ENCODE assay signal across 27 cellular contexts in the genomic region with DNA sequence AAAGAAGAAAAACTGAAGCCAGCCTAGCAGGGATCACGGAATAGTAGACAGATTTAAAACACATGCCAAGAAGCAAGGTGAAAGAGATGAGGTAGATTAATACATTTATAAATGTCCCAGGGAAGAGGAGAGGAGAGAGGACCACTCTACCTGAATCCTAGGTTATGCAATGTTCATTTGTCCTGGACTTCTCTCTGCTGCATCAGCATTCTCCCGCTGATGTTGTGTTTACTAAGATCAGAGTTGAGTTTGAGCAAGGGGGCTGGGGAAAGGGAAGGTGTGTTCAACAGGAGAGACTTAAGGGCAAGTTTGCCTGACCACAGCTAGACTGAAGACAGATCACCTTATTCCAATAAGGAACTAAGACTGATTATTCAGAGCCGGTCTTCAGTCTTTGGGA. TPM values are rescaled to one million over a fixed set of nuclear protein-coding genes. Genes with fewer than 3 reads are reported as not detected.
DNase-seq lines count a peak whose midpoint lies in the region; ATAC-seq and TF ChIP-seq lines count a peak whose summit lies in the region.
"Had no signal": no experiment of that assay in that cellular context is flagged by ENCODE, and none has a peak within 500 bp of the region (broad histone marks: within the 10 kb centered on the region; RNA-seq: fewer than 3 reads in every experiment).

No MANE protein-coding gene starts in this region.

- TF ChIP-seq CTCF in hepatocyte (IDR thresholded peaks at IDR 0.05; ENCODE audit: poor library complexity) (no peak), parathyroid adenoma (IDR thresholded peaks at IDR 0.05) (no peak), endothelial cell (IDR thresholded peaks at IDR 0.05; ENCODE audit: unreplicated experiment) (no peak)

- H3K4me3 Mint-ChIP-seq in activated CD4-positive, alpha-beta memory T cell treated with anti-CD3 and anti-CD28 coated beads, Interleukin-2, amount 10 ng/mL, durations not matched to agents 7 days and 5 days = peak overlapping the region; percentile 37
- H3K4me3 Mint-ChIP-seq in activated CD4-positive, alpha-beta memory T cell treated with anti-CD3 and anti-CD28 coated beads for 36 hours = no peak overlapping the region
- H3K4me3 Mint-ChIP-seq in T-helper 17 cell = peak overlapping the region; percentile 12
- H3K4me3 Mint-ChIP-seq in endothelial cell (ENCODE audit: unreplicated experiment) = no peak overlapping the region

- H3K36me3 ChIP-seq in hepatocyte (replicated peaks; ENCODE audit: insufficient read depth, low read depth) (no peaks in the 10 kb centered on the region), parathyroid adenoma (ENCODE audit: control insufficient read depth, insufficient read depth, low read length) (no peaks in the 10 kb centered on the region)
- H3K36me3 ChIP-seq: brain microvascular endothelial cell, Peyer's patch, tibial nerve had no signal

- H3K27ac ChIP-seq in hepatocyte (peak overlapping the region; percentile 23), parathyroid adenoma (no peak overlapping the region)
- H3K27ac ChIP-seq: brain microvascular endothelial cell, KMS-11, Peyer's patch, SJCRH30, tibial nerve had no signal

- 79% methylated on average over 3 of the region's 3 CpGs for WGBS in hepatocyte (ENCODE audit: low lambda C conversion rate, missing lambda C conversion rate)

- no peak for DNase-seq in activated CD4-positive, alpha-beta memory T cell treated with anti-CD3 and anti-CD28 coated beads, Interleukin-2, amount 10 ng/mL, durations not matched to agents 7 days and 5 days
- DNase-seq in activated CD4-positive, alpha-beta memory T cell treated with anti-CD3 and anti-CD28 coated beads for 36 hours = no peak
- no peak for DNase-seq in T-helper 17 cell
- peak; percentile 35 for DNase-seq in hepatocyte (ENCODE audit: low spot score)
- no peak for DNase-seq in NCI-H1694 treated with DMSO at 0.1 percent for 48 hours (lab: John Stamatoyannopoulos, UW)
- no peak for DNase-seq in endothelial cell (ENCODE audit: low spot score)
- no peak for DNase-seq in NCI-H510A (lab: John Stamatoyannopoulos, UW)
- DNase-seq: 8988T; activated CD4-positive, alpha-beta T cell treated with anti-CD3 and anti-CD28 coated beads for 4 hours; activated CD8-positive, alpha-beta memory T cell treated with anti-CD3 and anti-CD28 coated beads, Interleukin-2, amount 50 U/mL, for 48 hours; activated effector memory CD4-positive, alpha-beta T cell treated with Interleukin-2 at 50 U/mL for 16 hours; brain microvascular endothelial cell; DMS79; effector CD8-positive, alpha-beta T cell; foreskin melanocyte; mesendoderm; MV-4-11; naive B cell; NCI-H146; NCI-H524; Peyer's patch; SJCRH30; T-helper 1 cell had no signal

- H3K9me3 Mint-ChIP-seq in activated CD4-positive, alpha-beta memory T cell treated with anti-CD3 and anti-CD28 coated beads, Interleukin-2, amount 10 ng/mL, durations not matched to agents 7 days and 5 days = no peaks in the 10 kb centered on the region
- peaks cover under 1% of the 10 kb centered on the region for H3K9me3 Mint-ChIP-seq in activated CD4-positive, alpha-beta memory T cell treated with anti-CD3 and anti-CD28 coated beads for 36 hours
- no peaks in the 10 kb centered on the region for H3K9me3 Mint-ChIP-seq in endothelial cell (ENCODE audit: unreplicated experiment)
- H3K9me3 Mint-ChIP-seq: naive B cell had no signal

- H3K79me2 ChIP-seq in hepatocyte (peaks cover 30% of the 10 kb centered on the region), parathyroid adenoma (peaks cover 17% of the 10 kb centered on the region)

- peaks cover 27% of the 10 kb centered on the region for H3K4me1 Mint-ChIP-seq in activated CD4-positive, alpha-beta memory T cell treated with anti-CD3 and anti-CD28 coated beads, Interleukin-2, amount 10 ng/mL, durations not matched to agents 7 days and 5 days
- peaks cover 27% of the 10 kb centered on the region for H3K4me1 Mint-ChIP-seq in activated CD4-positive, alpha-beta memory T cell treated with anti-CD3 and anti-CD28 coated beads for 36 hours (ENCODE audit: low read depth)
- peaks cover 26% of the 10 kb centered on the region for H3K4me1 Mint-ChIP-seq in T-helper 17 cell
- peaks cover 21% of the 10 kb centered on the region for H3K4me1 Mint-ChIP-seq in endothelial cell (ENCODE audit: unreplicated experiment)

- POLR2A ChIA-PET in activated CD4-positive, alpha-beta memory T cell treated with anti-CD3 and anti-CD28 coated beads, Interleukin-2, amount 10 ng/mL, durations not matched to agents 7 days and 5 days (lab: Charles Lee) = interaction anchor here (1.0 to 2.6 kb wide), 4 partner anchors 12 to 33 kb away, joined by 3 to 13 read pairs (median 4); no protein-coding TSS in a partner anchor
- POLR2A ChIA-PET in activated CD4-positive, alpha-beta memory T cell treated with anti-CD3 and anti-CD28 coated beads for 36 hours (lab: Charles Lee) = interaction anchor here (1.0 kb wide), 1 partner anchor 30 kb away, joined by 3 read pairs; no protein-coding TSS in a partner anchor

- no peaks in the 10 kb centered on the region for H3K9me2 ChIP-seq in hepatocyte (replicated peaks; ENCODE audit: insufficient read depth)

- peaks cover 5% of the 10 kb centered on the region for H3K27me3 Mint-ChIP-seq in activated CD4-positive, alpha-beta memory T cell treated with anti-CD3 and anti-CD28 coated beads, Interleukin-2, amount 10 ng/mL, durations not matched to agents 7 days and 5 days
- no peaks in the 10 kb centered on the region for H3K27me3 Mint-ChIP-seq in activated CD4-positive, alpha-beta memory T cell treated with anti-CD3 and anti-CD28 coated beads for 36 hours
- no peaks in the 10 kb centered on the region for H3K27me3 Mint-ChIP-seq in T-helper 17 cell
- peaks cover 3% of the 10 kb centered on the region for H3K27me3 Mint-ChIP-seq in endothelial cell (ENCODE audit: unreplicated experiment)
- H3K27me3 Mint-ChIP-seq: naive B cell had no signal

- H3K27me3 ChIP-seq in hepatocyte (no peaks in the 10 kb centered on the region), parathyroid adenoma (ENCODE audit: control insufficient read depth, insufficient read depth, low read length) (no peaks in the 10 kb centered on the region)
- H3K27me3 ChIP-seq: brain microvascular endothelial cell, Peyer's patch, SJCRH30, tibial nerve had no signal

- no peak for ATAC-seq in T-helper 17 cell
- ATAC-seq: esophagus mucosa had no signal

- no peak overlapping the region for H2AFZ ChIP-seq in hepatocyte
- peak overlapping the region; percentile 61 for H2AFZ ChIP-seq in parathyroid adenoma

- H3K27ac Mint-ChIP-seq in activated CD4-positive, alpha-beta memory T cell treated with anti-CD3 and anti-CD28 coated beads, Interleukin-2, amount 10 ng/mL, durations not matched to agents 7 days and 5 days = no peak overlapping the region
- H3K27ac Mint-ChIP-seq in activated CD4-positive, alpha-beta memory T cell treated with anti-CD3 and anti-CD28 coated beads for 36 hours = no peak overlapping the region
- H3K27ac Mint-ChIP-seq in T-helper 17 cell (no peak overlapping the region), endothelial cell (ENCODE audit: unreplicated experiment) (no peak overlapping the region)

- H3K9me3 ChIP-seq in T-helper 17 cell (ENCODE audit: control insufficient read depth, low read length, poor library complexity, severe bottlenecking) = no peaks in the 10 kb centered on the region
- H3K9me3 ChIP-seq in hepatocyte (ENCODE audit: low read depth) = no peaks in the 10 kb centered on the region
- no peaks in the 10 kb centered on the region for H3K9me3 ChIP-seq in parathyroid adenoma (ENCODE audit: control insufficient read depth, low read length)
- H3K9me3 ChIP-seq: Peyer's patch, SJCRH30, tibial nerve had no signal

- H3K36me3 Mint-ChIP-seq in activated CD4-positive, alpha-beta memory T cell treated with anti-CD3 and anti-CD28 coated beads, Interleukin-2, amount 10 ng/mL, durations not matched to agents 7 days and 5 days (ENCODE audit: low read depth) = peaks cover 5% of the 10 kb centered on the region
- peaks cover under 1% of the 10 kb centered on the region for H3K36me3 Mint-ChIP-seq in activated CD4-positive, alpha-beta memory T cell treated with anti-CD3 and anti-CD28 coated beads for 36 hours
- H3K36me3 Mint-ChIP-seq in T-helper 17 cell (ENCODE audit: low read depth) (no peaks in the 10 kb centered on the region), endothelial cell (ENCODE audit: low read depth, unreplicated experiment) (no peaks in the 10 kb centered on the region)
- H3K36me3 Mint-ChIP-seq: naive B cell had no signal

- peaks cover 20% of the 10 kb centered on the region for H3K4me1 ChIP-seq in hepatocyte (ENCODE audit: insufficient read depth)
- H3K4me1 ChIP-seq in parathyroid adenoma = peaks cover 11% of the 10 kb centered on the region

- H3K4me3 ChIP-seq in hepatocyte (no peak overlapping the region), parathyroid adenoma (ENCODE audit: low read depth, low read length) (no peak overlapping the region)

- H4K20me1 ChIP-seq in hepatocyte (ENCODE audit: insufficient read depth, poor library complexity, severe bottlenecking) = peaks cover 30% of the 10 kb centered on the region

- CTCF ChIA-PET in activated CD4-positive, alpha-beta memory T cell treated with anti-CD3 and anti-CD28 coated beads, Interleukin-2, amount 10 ng/mL, durations not matched to agents 7 days and 5 days (lab: Charles Lee) = interaction anchor here (0.8 to 1.2 kb wide), 3 partner anchors 45 to 164 kb away, joined by 3 to 4 read pairs (median 3); partner anchors contain the start of gene FAM162A
- CTCF ChIA-PET in activated CD4-positive, alpha-beta memory T cell treated with anti-CD3 and anti-CD28 coated beads for 36 hours (lab: Charles Lee) = interaction anchor here (0.9 kb wide), 1 partner anchor 163 kb away, joined by 3 read pairs; no protein-coding TSS in a partner anchor

- intact Hi-C loops in activated CD4-positive, alpha-beta memory T cell treated with anti-CD3 and anti-CD28 coated beads for 36 hours (cut with micrococcal nuclease) = loop anchor here (1.0 to 2.0 kb wide), 2 partner anchors 16 to 49 kb away; partner anchors contain the start of genes DTX3L and PARP9

- H3K4me2 ChIP-seq in hepatocyte (no peak overlapping the region), parathyroid adenoma (ENCODE audit: low read length) (no peak overlapping the region)

- no peak overlapping the region for H3K9ac ChIP-seq in parathyroid adenoma
- H3K9ac ChIP-seq: KMS-11 had no signal

RNA-seq across cellular contexts. Expression of gene KPNA1, which starts 1.1 kb away (rescaled TPM):
- 10 to 100 TPM; 41.8 to 45.8 TPM for total RNA-seq in activated CD4-positive, alpha-beta memory T cell treated with anti-CD3 and anti-CD28 coated beads, Interleukin-2, amount 10 ng/mL, durations not matched to agents 7 days and 5 days
- total RNA-seq in activated CD4-positive, alpha-beta memory T cell treated with anti-CD3 and anti-CD28 coated beads for 36 hours = 10 to 100 TPM; 43.4 to 46.0 TPM
- 10 to 100 TPM; 50.5 to 55.6 TPM for total RNA-seq in T-helper 17 cell
- 38.3 and 44.0 TPM in 2 replicates for total RNA-seq in hepatocyte
- polyA plus RNA-seq in hepatocyte = 38.9 and 42.5 TPM in 2 replicates
- 87.2 TPM for total RNA-seq in endothelial cell (ENCODE audit: unreplicated experiment)

RNA-seq across cellular contexts. Expression of gene PARP9, which starts 48.2 kb away (rescaled TPM):
- 100 to 1,000 TPM; 151 to 157 TPM for total RNA-seq in activated CD4-positive, alpha-beta memory T cell treated with anti-CD3 and anti-CD28 coated beads, Interleukin-2, amount 10 ng/mL, durations not matched to agents 7 days and 5 days
- 10 to 100 TPM; 38.1 to 38.4 TPM for total RNA-seq in activated CD4-positive, alpha-beta memory T cell treated with anti-CD3 and anti-CD28 coated beads for 36 hours
- 10 to 100 TPM; 19.6 to 20.2 TPM for total RNA-seq in T-helper 17 cell
- total RNA-seq in hepatocyte = 24.7 and 29.8 TPM in 2 replicates
- 15.0 and 17.5 TPM in 2 replicates for polyA plus RNA-seq in hepatocyte
- total RNA-seq in endothelial cell (ENCODE audit: unreplicated experiment) = 2.7 TPM

RNA-seq across cellular contexts. Expression of gene DTX3L, which starts 48.3 kb away (rescaled TPM):
- total RNA-seq in activated CD4-positive, alpha-beta memory T cell treated with anti-CD3 and anti-CD28 coated beads, Interleukin-2, amount 10 ng/mL, durations not matched to agents 7 days and 5 days = 100 to 1,000 TPM; 135 to 144 TPM
- total RNA-seq in activated CD4-positive, alpha-beta memory T cell treated with anti-CD3 and anti-CD28 coated beads for 36 hours = 10 to 100 TPM; 39.6 to 40.8 TPM
- total RNA-seq in T-helper 17 cell (10 to 100 TPM; 31.3 to 34.0 TPM), hepatocyte (27.2 and 27.7 TPM in 2 replicates), endothelial cell (ENCODE audit: unreplicated experiment) (6.0 TPM)
- 6.2 and 10.6 TPM in 2 replicates for polyA plus RNA-seq in hepatocyte

Comparison
In these comparisons a context has a peak if more than half of its experiments do, and no peak if none do; other contexts are left out.
1. H3K4me3 Mint-ChIP-seq: peak in activated CD4-positive, alpha-beta memory T cell treated with anti-CD3 and anti-CD28 coated beads, Interleukin-2, amount 10 ng/mL, durations not matched to agents 7 days and 5 days (single experiment) and T-helper 17 cell (single experiment); none in activated CD4-positive, alpha-beta memory T cell treated with anti-CD3 and anti-CD28 coated beads for 36 hours (single experiment) and endothelial cell (single experiment).